7 cellular contexts compared by ENCODE assay signal in the genomic region with DNA sequence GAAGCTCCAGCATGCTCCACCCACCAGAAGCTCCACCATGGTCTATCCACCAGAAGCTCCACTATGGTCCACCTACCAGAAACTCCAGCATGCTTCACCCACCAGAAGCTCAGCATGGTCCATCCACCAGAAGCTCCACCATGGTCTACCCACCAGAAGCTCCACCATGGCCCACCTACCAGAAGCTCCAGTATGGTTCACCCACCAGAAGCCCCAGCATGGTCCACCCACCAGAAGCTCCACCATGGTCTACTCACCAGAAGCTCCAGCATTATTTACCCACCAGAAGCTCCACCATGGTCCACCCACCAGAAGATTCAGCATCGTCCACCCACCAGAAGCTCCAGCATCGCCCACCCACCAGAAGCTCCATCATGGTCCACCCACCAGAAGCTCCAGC.
DNase-seq lines count a peak whose midpoint lies in the region; ATAC-seq and TF ChIP-seq lines count a peak whose summit lies in the region.
"Not testable (repeated sequence)": the region's sequence is repeated elsewhere in the genome, so short reads cannot be mapped to it uniquely, and the experiment has no call there.

No MANE protein-coding gene starts in this region.

- DNase-seq in coronary artery (ENCODE audit: low spot score) (peak; percentile 84), esophagus muscularis mucosa (ENCODE audit: extremely low spot score) (peak; percentile 97), hepatocyte (ENCODE audit: low spot score) (peak; percentile 24), lung (ENCODE audit: low spot score) (peak; percentile 40), sigmoid colon (peak; percentile 76), vagina (ENCODE audit: extremely low spot score in 2 of 2) (peak; percentile 98 to 100)

- not testable (repeated sequence) for TF ChIP-seq EP300 in esophagus muscularis mucosa (IDR thresholded peaks at IDR 0.05); sigmoid colon (IDR thresholded peaks at IDR 0.05)

- H3K4me1 ChIP-seq in HUES48 (ENCODE audit: control insufficient read depth, insufficient read depth, low read length); esophagus muscularis mucosa; hepatocyte (ENCODE audit: insufficient read depth); lung (ENCODE audit: control insufficient read depth in 2 of 2, insufficient read depth in 2 of 2, low read length in 2 of 2); sigmoid colon; vagina: not testable (repeated sequence)

- intact Hi-C loops in esophagus muscularis mucosa (cut with DNase I); sigmoid colon (cut with DNase I); vagina (cut with DNase I): not testable (repeated sequence)

- H3K4me2 ChIP-seq in hepatocyte = not testable (repeated sequence)

- not testable (repeated sequence) for TF ChIP-seq POLR2A in esophagus muscularis mucosa (IDR thresholded peaks at IDR 0.05; ENCODE audit: low read depth); sigmoid colon (IDR thresholded peaks at IDR 0.05); vagina (IDR thresholded peaks at IDR 0.05)

- H3K27ac ChIP-seq in HUES48 (ENCODE audit: low read depth, low read length); coronary artery; esophagus muscularis mucosa (replicated peaks in 1 of 4); hepatocyte; lung (ENCODE audit: low read depth in 1 of 2, low read length in 1 of 2); sigmoid colon; vagina: not testable (repeated sequence)

- WGBS in esophagus muscularis mucosa = 70% methylated on average over 2 of the region's 2 CpGs
- 53% methylated on average over 2 of the region's 2 CpGs for WGBS in hepatocyte (ENCODE audit: low lambda C conversion rate, missing lambda C conversion rate)
- WGBS in lung, 2 donors = 59 to 61% methylated on average over 2 of the region's 2 CpGs
- 66 to 77% methylated on average over 2 of the region's 2 CpGs for WGBS in sigmoid colon, 2 donors

- not testable (repeated sequence) for H2AFZ ChIP-seq in hepatocyte

- H3K9me2 ChIP-seq in hepatocyte (replicated peaks; ENCODE audit: insufficient read depth) = not testable (repeated sequence)

- ATAC-seq in lung (ENCODE audit: insufficient read depth, low FRiP score) = not testable (repeated sequence)

- peak overlapping the region; percentile 6; the same call in 1 of the 2 replicates for H3K4me3 ChIP-seq in HUES48 (ENCODE audit: low read depth, low read length)
- not testable (repeated sequence) for H3K4me3 ChIP-seq in coronary artery, esophagus muscularis mucosa, hepatocyte, lung, sigmoid colon, vagina

- H4K20me1 ChIP-seq in hepatocyte (ENCODE audit: insufficient read depth, poor library complexity, severe bottlenecking) = not testable (repeated sequence)

- H3K9me3 ChIP-seq in HUES48 (ENCODE audit: control insufficient read depth, insufficient read depth, low read length) (peaks cover 88% of the 10 kb centered on the region), esophagus muscularis mucosa (peaks cover 0 to 81% (median 58%) of the 10 kb centered on the region in 4 donors), hepatocyte (ENCODE audit: low read depth) (peaks cover 27% of the 10 kb centered on the region), lung (ENCODE audit: control insufficient read depth in 2 of 2, insufficient read depth in 1 of 2, low read length in 1 of 2) (peaks cover 11 to 23% of the 10 kb centered on the region in 2 donors), sigmoid colon (peaks cover 11 to 66% (median 21%) of the 10 kb centered on the region in 4 donors), vagina (peaks cover 22% of the 10 kb centered on the region)

- H3K36me3 ChIP-seq in HUES48 (ENCODE audit: control insufficient read depth, insufficient read depth, low read length); esophagus muscularis mucosa; hepatocyte (replicated peaks; ENCODE audit: insufficient read depth, low read depth); lung (ENCODE audit: control insufficient read depth in 2 of 2, insufficient read depth in 2 of 2, low read length in 2 of 2); sigmoid colon; vagina: not testable (repeated sequence)

- H3K79me2 ChIP-seq in hepatocyte = not testable (repeated sequence)

- TF ChIP-seq CTCF in coronary artery (IDR thresholded peaks at IDR 0.05); esophagus muscularis mucosa (IDR thresholded peaks at IDR 0.05); hepatocyte (IDR thresholded peaks at IDR 0.05; ENCODE audit: poor library complexity); lung (IDR thresholded peaks at IDR 0.05; ENCODE audit: control extremely low read depth, extremely low read depth); sigmoid colon (IDR thresholded peaks at IDR 0.05); vagina (IDR thresholded peaks at IDR 0.05): not testable (repeated sequence)

- not testable (repeated sequence) for H3K27me3 ChIP-seq in HUES48 (ENCODE audit: control insufficient read depth, insufficient read depth, low read length); hepatocyte; lung (ENCODE audit: control insufficient read depth, insufficient read depth); sigmoid colon; vagina
- H3K27me3 ChIP-seq in esophagus muscularis mucosa = peaks cover 0 to 29% (median 0%) of the 10 kb centered on the region in 4 donors

- H3K9ac ChIP-seq in HUES48 (ENCODE audit: low read depth, low read length) = not testable (repeated sequence)

Comparison
In these comparisons a context has a peak if more than half of its experiments do, and no peak if none do; other contexts are left out.
1. DNase-seq: peak in every context shown above with its lines; median percentile 99 in vagina; 97 in esophagus muscularis mucosa; 84 in coronary artery; 76 in sigmoid colon; 40 in lung; 24 in hepatocyte.